Comparison of ENCODE assay signal across 1 cellular context in genomic region chr5:172569862-172570558, GRCh38.
TF ChIP-seq lines count a peak whose summit lies in the region.

No MANE protein-coding gene starts in this region.

TF ChIP-seq in GM23338, 12 proteins besides CTCF, POLR2A, EP300 and RAD21 (continued from another document):
- TF ChIP-seq ZNF462 (CRISPR knock-in tag; IDR thresholded peaks at IDR 0.05): no peak
